ENCODE assay signal across 16 cellular contexts in the genomic region with DNA sequence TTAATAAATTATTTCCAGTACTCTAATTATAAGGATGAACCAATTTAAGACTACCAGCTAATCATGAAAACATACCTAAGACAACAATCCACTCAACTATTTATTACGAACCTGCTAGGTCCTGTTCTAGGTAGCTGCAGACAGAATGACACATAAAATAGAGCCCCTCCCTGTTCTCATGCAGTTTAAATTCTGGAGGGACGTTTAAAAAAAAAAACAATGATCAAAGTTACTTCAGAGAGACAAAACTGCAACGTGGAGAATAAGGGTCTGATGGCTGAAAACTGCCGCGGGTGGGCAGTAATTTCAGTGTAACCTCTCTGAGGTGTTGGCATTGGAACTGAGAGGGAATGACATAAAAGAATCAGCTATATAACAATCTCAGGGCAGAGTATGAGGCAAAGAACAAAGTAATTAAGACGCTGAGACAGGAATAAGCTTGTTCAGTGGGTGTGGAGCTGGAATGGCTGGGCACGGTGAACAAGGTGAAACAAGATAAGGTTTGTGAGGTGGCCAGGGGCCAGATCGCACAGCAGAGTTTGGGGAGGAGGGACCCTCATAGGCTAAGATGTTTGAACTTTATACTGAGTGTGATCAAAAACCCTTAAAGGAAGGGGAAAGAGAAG. TPM values are rescaled to one million over a fixed set of nuclear protein-coding genes. Genes with fewer than 3 reads are reported as not detected.
A peak's percentile ranks its signal among the peaks of the same experiment; 100 is the strongest.
DNase-seq lines count a peak whose midpoint lies in the region; ATAC-seq and TF ChIP-seq lines count a peak whose summit lies in the region.
"Had no signal": no experiment of that assay in that cellular context is flagged by ENCODE, and none has a peak within 500 bp of the region (broad histone marks: within the 10 kb centered on the region; RNA-seq: fewer than 3 reads in every experiment).

No MANE protein-coding gene starts in this region.

- CTCF ChIA-PET in RWPE1 (lab: Yijun Ruan, JAX): interaction anchor here (0.5 to 0.6 kb wide), 2 partner anchors 70 to 187 kb away, joined by 3 read pairs; no protein-coding TSS in a partner anchor

- POLR2A ChIA-PET in RWPE1 (lab: Yijun Ruan, JAX; ENCODE audit: low non-redundant PET): no interaction called here

- TF ChIP-seq CTCF in RWPE1 (conservative IDR thresholded peaks at IDR 0.05; ENCODE audit: low read depth): no peak
- TF ChIP-seq CTCF in smooth muscle cell (IDR thresholded peaks at IDR 0.05; ENCODE audit: borderline replicate concordance, insufficient read depth, poor library complexity, severe bottlenecking): no peak

- no peaks in the 10 kb centered on the region for H3F3A ChIP-seq in smooth muscle cell (ENCODE audit: low read depth)

- 35 to 37% methylated on average over 8 of the region's 8 CpGs for WGBS in esophagus, 2 donors
- 78% methylated on average over 8 of the region's 8 CpGs for WGBS in smooth muscle cell (ENCODE audit: low lambda C conversion rate)

- no peak overlapping the region for H2AFZ ChIP-seq in smooth muscle cell (ENCODE audit: low read depth)

- peaks cover 100% of the 10 kb centered on the region for H4K20me1 ChIP-seq in smooth muscle cell (ENCODE audit: low read depth)

- H3K9ac ChIP-seq in smooth muscle cell (ENCODE audit: low read depth): no peak overlapping the region

- H3K27ac ChIP-seq in RWPE1 (peak overlapping the region; percentile 93), esophagus (ENCODE audit: low read depth in 2 of 2, low read length in 1 of 2) (peak overlapping the region; percentile 92 to 94), smooth muscle cell (ENCODE audit: low read depth) (peak overlapping the region; percentile 65)
- H3K27ac ChIP-seq: gastroesophageal sphincter had no signal

- H3K36me3 ChIP-seq in esophagus (ENCODE audit: control insufficient read depth in 2 of 2, insufficient read depth in 2 of 2, low read length in 1 of 2) (no peaks in the 10 kb centered on the region), smooth muscle cell (ENCODE audit: low read depth) (no peaks in the 10 kb centered on the region)
- H3K36me3 ChIP-seq: gastroesophageal sphincter had no signal

- peak overlapping the region; percentile 1 for H3K4me2 ChIP-seq in smooth muscle cell

- peak; percentile 36 for DNase-seq in NCI-H2171 treated with DMSO at 0.1 percent for 48 hours (lab: John Stamatoyannopoulos, UW)
- no peak for DNase-seq in NCI-H2171 (lab: John Stamatoyannopoulos, UW)
- DNase-seq in RWPE1 (ENCODE audit: low spot score): peak; percentile 70
- DNase-seq in smooth muscle cell (lab: John Stamatoyannopoulos, UW; ENCODE audit: unreplicated experiment): no peak
- DNase-seq in NCI-H2107 (lab: John Stamatoyannopoulos, UW): no peak
- DNase-seq: activated T-cell treated with anti-CD3 and anti-CD28 coated beads, Interleukin-2, amount 50 U/mL, for 4 hours; anterior cingulate cortex; effector CD4-positive, alpha-beta T cell; naive B cell had no signal

- H3K4me1 ChIP-seq in esophagus (ENCODE audit: control insufficient read depth in 2 of 2, insufficient read depth in 2 of 2, low read length in 1 of 2): peaks cover 0 to 2% of the 10 kb centered on the region in 2 donors
- peaks cover 7% of the 10 kb centered on the region for H3K4me1 ChIP-seq in smooth muscle cell (ENCODE audit: low read depth)

- H3K27me3 ChIP-seq in esophagus (ENCODE audit: control insufficient read depth in 1 of 2, insufficient read depth in 2 of 2, low read length in 2 of 2): no peaks in the 10 kb centered on the region
- no peaks in the 10 kb centered on the region for H3K27me3 ChIP-seq in smooth muscle cell (ENCODE audit: low read depth)
- H3K27me3 ChIP-seq: gastroesophageal sphincter had no signal

- no peak for ATAC-seq in GM18519 (IDR thresholded peaks at IDR 0.05; ENCODE audit: low FRiP score, unreplicated experiment)
- ATAC-seq in GM19463 (IDR thresholded peaks at IDR 0.05; ENCODE audit: unreplicated experiment): no peak
- ATAC-seq: activated CD4-positive, CD25-positive, alpha-beta regulatory T cell treated with anti-CD3 and anti-CD28 coated beads, Interleukin-2, amount 50 U/mL, for 24 hours; activated T-cell treated with anti-CD3 and anti-CD28 coated beads, Interleukin-2, amount 50 U/mL, for 4 hours; gastroesophageal sphincter; sciatic nerve had no signal

- H3K9me3 ChIP-seq in esophagus (ENCODE audit: control insufficient read depth in 2 of 2, insufficient read depth in 1 of 2, low read depth in 1 of 2, low read length in 1 of 2) (no peaks in the 10 kb centered on the region), smooth muscle cell (replicated peaks; ENCODE audit: low read depth) (no peaks in the 10 kb centered on the region)
- H3K9me3 ChIP-seq: gastroesophageal sphincter, HAP-1 had no signal

- H3K4me3 ChIP-seq in esophagus (ENCODE audit: low read depth in 1 of 2, low read length in 2 of 2) (no peak overlapping the region), smooth muscle cell (no peak overlapping the region)
- H3K4me3 ChIP-seq: gastroesophageal sphincter, HAP-1 had no signal

- H3K79me2 ChIP-seq in smooth muscle cell (ENCODE audit: low read depth): peaks cover 100% of the 10 kb centered on the region

RNA-seq across cellular contexts. Expression of a gene that starts 19.5 kb away (rescaled TPM):
- polyA plus RNA-seq in esophagus (10 to 100 TPM; 16.2 to 19.3 TPM), smooth muscle cell (19.9 and 26.7 TPM in 2 replicates)
- 115 and 223 TPM in 2 replicates for total RNA-seq in smooth muscle cell

Comparison
In these comparisons a context has a peak if more than half of its experiments do, and no peak if none do; other contexts are left out.
1. DNase-seq: peak in NCI-H2171 treated with DMSO at 0.1 percent for 48 hours (single experiment) and RWPE1 (single experiment); none in NCI-H2171 (single experiment), smooth muscle cell (single experiment) and NCI-H2107 (single experiment).
2. Peak in every context shown above with its lines, with median percentiles within 50 percentile points of each other: H3K27ac ChIP-seq.